ENCODE assay signal across 8 cellular contexts in genomic region chr7:6435486-6436384, GRCh38. TPM values are rescaled to one million over a fixed set of nuclear protein-coding genes. Genes with fewer than 3 reads are reported as not detected.
DNase-seq lines count a peak whose midpoint lies in the region; ATAC-seq, FAIRE-seq and TF ChIP-seq lines count a peak whose summit lies in the region.

No MANE protein-coding gene starts in this region.

- H3K79me2 ChIP-seq in mammary epithelial cell (ENCODE audit: insufficient read depth, low read length), result peaks cover 70% of the 10 kb centered on the region

- peak overlapping the region; percentile 76 for H3K4me3 Mint-ChIP-seq in activated B cell treated with CpG ODN at 0.5 μM for 24 hours

- H3K9me3 ChIP-seq in mammary epithelial cell (replicated peaks; ENCODE audit: insufficient read depth, low read length) (no peaks in the 10 kb centered on the region), kidney (ENCODE audit: control insufficient read depth in 1 of 2, low read length in 2 of 2) (no peaks in the 10 kb centered on the region)

- no peaks in the 10 kb centered on the region for H4K20me1 ChIP-seq in mammary epithelial cell (ENCODE audit: insufficient read depth, low read length)

- H3K27ac ChIP-seq in mammary epithelial cell (ENCODE audit: insufficient read depth, low read depth, low read length) (no peak overlapping the region), kidney (ENCODE audit: low read depth in 2 of 2, low read length in 2 of 2) (peak overlapping the region in 1 of 2 donors; percentile 41)

- intact Hi-C loops in activated B cell treated with CpG ODN at 0.5 μM for 24 hours (cut with micrococcal nuclease) (loop anchor here (1.0 to 2.0 kb wide), 4 partner anchors 12 to 579 kb away; partner anchors contain the start of gene DAGLB), mammary epithelial cell (cut with micrococcal nuclease) (loop anchor here (2.0 to 5.0 kb wide), 3 partner anchors 113 to 578 kb away; no protein-coding TSS in a partner anchor), kidney (cut with DNase I) (no loop called here)

- peaks cover 26% of the 10 kb centered on the region for H3K36me3 Mint-ChIP-seq in activated B cell treated with CpG ODN at 0.5 μM for 24 hours (ENCODE audit: low read depth)

- H3K4me1 ChIP-seq in mammary epithelial cell (ENCODE audit: insufficient read depth, low read length) (peaks cover 11% of the 10 kb centered on the region), kidney (ENCODE audit: control insufficient read depth in 1 of 2, insufficient read depth in 1 of 2, low read depth in 1 of 2, low read length in 2 of 2) (no peaks in the 10 kb centered on the region)

- POLR2A ChIA-PET in activated B cell treated with CpG ODN at 0.5 μM for 24 hours (lab: Charles Lee), result interaction anchor here (0.9 to 1.5 kb wide), 3 partner anchors 9 to 13 kb away, joined by 3 to 17 read pairs (median 6); partner anchors contain the start of gene DAGLB

- H3K4me3 ChIP-seq in mammary epithelial cell (replicated peaks in 1 of 3; ENCODE audit: insufficient read depth in 1 of 3, low read depth in 2 of 3, low read length in 3 of 3) (no peak overlapping the region), kidney (ENCODE audit: low read length in 2 of 2) (no peak overlapping the region)

- H3K9ac ChIP-seq in mammary epithelial cell (ENCODE audit: insufficient read depth, low read length) (no peak overlapping the region), kidney (ENCODE audit: low read length in 2 of 2) (no peak overlapping the region)

- WGBS in mammary epithelial cell (ENCODE audit: low coverage, missing lambda C conversion rate), result 53% methylated on average over 24 of the region's 27 CpGs

- BruUV-seq in mammary epithelial cell (replicated peaks; lab: Mats Ljungman, UMichigan), result no TSS peak

- H3K27ac Mint-ChIP-seq in activated B cell treated with CpG ODN at 0.5 μM for 24 hours, result peak overlapping the region; percentile 76

- CTCF ChIA-PET in activated B cell treated with CpG ODN at 0.5 μM for 24 hours (lab: Charles Lee), result interaction anchor here (0.6 to 1.0 kb wide), 2 partner anchors 12 to 81 kb away, joined by 3 read pairs; partner anchors contain the start of gene DAGLB
- CTCF ChIA-PET in mammary epithelial cell (lab: Charles Lee; ENCODE audit: low non-redundant PET), result no interaction called here

- no peaks in the 10 kb centered on the region for H3K9me3 Mint-ChIP-seq in activated B cell treated with CpG ODN at 0.5 μM for 24 hours

- TF ChIP-seq CTCF in activated B cell treated with CpG ODN at 0.5 μM for 24 hours (IDR thresholded peaks at IDR 0.05), result peak; percentile 65
- peak; percentile 94 to 95 for TF ChIP-seq CTCF in mammary epithelial cell (conservative IDR thresholded peaks at IDR 0.05 in 1 of 2, IDR thresholded peaks at IDR 0.05 in 1 of 2; ENCODE audit: extremely low read depth in 1 of 2, insufficient read depth in 1 of 2, low read depth in 1 of 2, low read length in 2 of 2)
- TF ChIP-seq CTCF in kidney (IDR thresholded peaks at IDR 0.05; ENCODE audit: borderline replicate concordance, extremely low read depth, insufficient read depth), result peak; percentile 93

- in situ Hi-C loops in mammary epithelial cell (cut with MboI; ENCODE audit: low sequenced_read_pairs in 2 of 2), result no loop called here

- ATAC-seq in HG03064 (IDR thresholded peaks at IDR 0.05; ENCODE audit: low read depth, unreplicated experiment) (peak; percentile 52), activated B cell treated with CpG ODN at 0.5 μM for 24 hours (ENCODE audit: low read depth) (peak; percentile 92)

- FAIRE-seq in kidney (lab: Jason Lieb, UNC), result no peak

- H3K27me3 Mint-ChIP-seq in activated B cell treated with CpG ODN at 0.5 μM for 24 hours, result no peaks in the 10 kb centered on the region

- DNase-seq in NCI-H187 (lab: John Stamatoyannopoulos, UW), result peak; percentile 15 to 43
- no peak for DNase-seq in NCI-H187 treated with DMSO at 0.1 percent for 48 hours (lab: John Stamatoyannopoulos, UW)
- peak; percentile 91 for DNase-seq in NCI-H2227 (lab: John Stamatoyannopoulos, UW; ENCODE audit: unreplicated experiment)
- peak; percentile 83 for DNase-seq in activated B cell treated with CpG ODN at 0.5 μM for 24 hours
- DNase-seq in mammary epithelial cell, result peak; percentile 59
- DNase-seq in kidney, result peak; percentile 87
- DNase-seq in stimulated activated CD4-positive, alpha-beta T cell treated with anti-CD3 and anti-CD28 coated beads, Interleukin-15, amount 100 ng/mL, for 48 hours (ENCODE audit: low read depth in 2 of 2), result peak; percentile 74 to 86

- peaks cover 6% of the 10 kb centered on the region for H3K36me3 ChIP-seq in mammary epithelial cell (ENCODE audit: insufficient read depth, low read length)
- peaks cover 0 to 6% of the 10 kb centered on the region in 2 donors for H3K36me3 ChIP-seq in kidney (ENCODE audit: control insufficient read depth in 1 of 2, insufficient read depth in 2 of 2, low read length in 2 of 2)

- no peak overlapping the region for H3K4me2 ChIP-seq in mammary epithelial cell (ENCODE audit: insufficient read depth, low read depth, low read length)

- H3K4me1 Mint-ChIP-seq in activated B cell treated with CpG ODN at 0.5 μM for 24 hours, result peaks cover 43% of the 10 kb centered on the region

- dilution Hi-C loops in mammary epithelial cell (cut with HindIII; ENCODE audit: low sequenced_read_pairs), result no loop called here

- no peaks in the 10 kb centered on the region for H3K27me3 ChIP-seq in mammary epithelial cell (ENCODE audit: insufficient read depth, low read length)

- H2AFZ ChIP-seq in mammary epithelial cell (ENCODE audit: low read depth, low read length), result peak overlapping the region; percentile 33

RNA-seq across cellular contexts. Expression of gene DAGLB, which starts 12.0 kb away (rescaled TPM):
- 13.3 and 18.3 TPM in 2 replicates for total RNA-seq in activated B cell treated with CpG ODN at 0.5 μM for 24 hours
- 10 to 100 TPM; 20.7 to 22.1 TPM for total RNA-seq in mammary epithelial cell
- 19.6 TPM for polyA plus RNA-seq in mammary epithelial cell
- polyA minus RNA-seq in mammary epithelial cell, result 23.9 TPM
- total RNA-seq in kidney, result 25.6 TPM
- 7.7 TPM for polyA plus RNA-seq in kidney (ENCODE audit: insufficient read depth, low read depth, low replicate concordance)

RNA-seq across cellular contexts. Expression of gene KDELR2, which starts 48.2 kb away (rescaled TPM):
- 33.5 TPM in 2 replicates for total RNA-seq in activated B cell treated with CpG ODN at 0.5 μM for 24 hours
- 100 to 1,000 TPM in 1 of 2 donors, 10 to 100 TPM in 1; 93.4 to 149 TPM for total RNA-seq in mammary epithelial cell
- polyA plus RNA-seq in mammary epithelial cell, result 96.1 TPM
- 150 TPM for polyA minus RNA-seq in mammary epithelial cell
- 109 TPM for total RNA-seq in kidney
- polyA plus RNA-seq in kidney (ENCODE audit: insufficient read depth, low read depth, low replicate concordance), result 108 TPM
